2 cellular contexts compared by ENCODE assay signal in the genomic region with DNA sequence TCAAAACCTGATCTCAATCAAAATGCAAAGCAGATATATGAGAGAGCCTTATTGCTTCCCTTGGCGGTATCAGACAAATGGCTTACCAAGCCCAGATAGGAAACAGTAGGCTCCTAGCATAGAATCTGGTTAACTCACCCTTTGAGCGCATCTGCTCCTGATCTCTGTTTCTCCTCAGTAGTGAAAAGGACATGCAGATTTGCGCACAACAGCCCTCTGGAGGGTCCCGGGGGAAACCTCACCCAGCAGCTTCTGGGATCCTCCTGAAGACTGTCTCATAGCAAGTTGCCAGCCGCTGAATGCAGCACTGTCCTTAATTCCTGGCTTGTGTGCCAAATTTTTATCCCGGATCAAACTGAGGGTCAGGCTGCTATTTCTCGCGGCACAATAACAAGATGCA.
TF ChIP-seq lines count a peak whose summit lies in the region.

No MANE protein-coding gene starts in this region.

TF ChIP-seq in IMR-90, 13 proteins besides CTCF, POLR2A, EP300 and RAD21:
- TF ChIP-seq MXI1 (IDR thresholded peaks at IDR 0.05; ENCODE audit: borderline replicate concordance, low read depth, low read length) (no peak), NFE2L2 (IDR thresholded peaks at IDR 0.05; ENCODE audit: low read depth, low read length) (no peak), SMC3 (IDR thresholded peaks at IDR 0.05; ENCODE audit: low read depth, low read length) (no peak), FOS (IDR thresholded peaks at IDR 0.05; ENCODE audit: low read depth, low read length) (no peak)

TF ChIP-seq in H1, 55 proteins besides CTCF, POLR2A, EP300 and RAD21:
- TF ChIP-seq KDM4A (IDR thresholded peaks at IDR 0.05; ENCODE audit: low read depth, low read length, severe bottlenecking) (no peak), RNF2 (IDR thresholded peaks at IDR 0.05; ENCODE audit: borderline replicate concordance, low read depth, low read length, missing control alignments, poor library complexity, severe bottlenecking) (no peak), TCF12 (IDR thresholded peaks at IDR 0.05; ENCODE audit: low read depth, low read length) (no peak), KDM1A (IDR thresholded peaks at IDR 0.05; ENCODE audit: borderline replicate concordance, low read length) (no peak), BRCA1 (IDR thresholded peaks at IDR 0.05; ENCODE audit: low read depth, low read length) (no peak), SP1 (IDR thresholded peaks at IDR 0.05; ENCODE audit: low read depth, low read length) (no peak), SIN3A (conservative IDR thresholded peaks at IDR 0.05 in 1 of 2, IDR thresholded peaks at IDR 0.05 in 1 of 2; ENCODE audit: low read depth in 1 of 2, low read length in 2 of 2) (no peak), CBX8 (IDR thresholded peaks at IDR 0.05; ENCODE audit: borderline replicate concordance, low read depth, low read length) (no peak), HDAC2 (IDR thresholded peaks at IDR 0.05; ENCODE audit: borderline replicate concordance in 1 of 2, low read depth in 2 of 2, low read length in 2 of 2) (no peak), PHF8 (conservative IDR thresholded peaks at IDR 0.05; ENCODE audit: low read depth, low read length) (no peak), YY1 (IDR thresholded peaks at IDR 0.05; ENCODE audit: low read depth, low read length) (no peak), GTF2F1 (IDR thresholded peaks at IDR 0.05; ENCODE audit: borderline replicate concordance, low read depth, low read length) (no peak)
- TF ChIP-seq, protein P1, sequence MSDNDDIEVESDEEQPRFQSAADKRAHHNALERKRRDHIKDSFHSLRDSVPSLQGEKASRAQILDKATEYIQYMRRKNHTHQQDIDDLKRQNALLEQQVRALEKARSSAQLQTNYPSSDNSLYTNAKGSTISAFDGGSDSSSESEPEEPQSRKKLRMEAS (IDR thresholded peaks at IDR 0.05): no peak
